In the genomic region with DNA sequence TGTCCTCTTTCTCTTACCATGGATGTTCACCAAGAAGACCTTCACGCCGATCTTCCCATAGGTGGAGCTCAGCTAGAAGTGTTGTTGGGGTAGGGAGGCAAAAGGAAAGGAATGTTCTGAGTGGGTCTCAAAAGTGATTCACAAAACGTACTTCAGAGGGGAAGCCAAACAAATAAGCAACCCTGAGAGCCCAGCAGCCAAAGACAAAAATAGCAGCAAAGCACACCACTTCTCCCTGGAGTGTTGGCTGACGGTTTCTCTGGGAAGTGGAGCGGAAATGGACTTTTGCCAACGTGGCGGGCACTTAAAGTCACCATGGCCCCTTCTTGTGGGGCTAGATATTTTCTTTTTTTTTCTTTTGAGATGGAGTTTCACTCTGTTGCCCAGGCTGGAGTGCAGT, we compare ENCODE assay signal across 10 cellular contexts. TPM values are rescaled to one million over a fixed set of nuclear protein-coding genes. Genes with fewer than 3 reads are reported as not detected.
DNase-seq lines count a peak whose midpoint lies in the region; ATAC-seq, FAIRE-seq and TF ChIP-seq lines count a peak whose summit lies in the region.
"Had no signal": no experiment of that assay in that cellular context is flagged by ENCODE, and none has a peak within 500 bp of the region (broad histone marks: within the 10 kb centered on the region; RNA-seq: fewer than 3 reads in every experiment).

No MANE protein-coding gene starts in this region.

- H3K36me3 ChIP-seq in astrocyte (ENCODE audit: insufficient read depth, low read length) (no peaks in the 10 kb centered on the region), testis (ENCODE audit: low read depth, missing control alignments) (no peaks in the 10 kb centered on the region), hepatocyte (replicated peaks; ENCODE audit: insufficient read depth, low read depth) (no peaks in the 10 kb centered on the region)

- H4K20me1 ChIP-seq in astrocyte (ENCODE audit: insufficient read depth, low read length) = no peaks in the 10 kb centered on the region
- H4K20me1 ChIP-seq in hepatocyte (ENCODE audit: insufficient read depth, poor library complexity, severe bottlenecking) = no peaks in the 10 kb centered on the region

- no peaks in the 10 kb centered on the region for H3K9me3 Mint-ChIP-seq in astrocyte (ENCODE audit: unreplicated experiment)
- H3K9me3 Mint-ChIP-seq: memory B cell had no signal

- no peak for ATAC-seq in HG03460 (IDR thresholded peaks at IDR 0.05; ENCODE audit: unreplicated experiment)

- TF ChIP-seq CTCF in astrocyte (IDR thresholded peaks at IDR 0.05; ENCODE audit: insufficient read depth, low read depth, low read length) (no peak), testis (IDR thresholded peaks at IDR 0.05) (no peak), hepatocyte (IDR thresholded peaks at IDR 0.05; ENCODE audit: poor library complexity) (no peak)

- H3K4me1 Mint-ChIP-seq in astrocyte (ENCODE audit: low read depth, unreplicated experiment) = peaks cover 6% of the 10 kb centered on the region

- H3K9me2 ChIP-seq in hepatocyte (replicated peaks; ENCODE audit: insufficient read depth) = no peaks in the 10 kb centered on the region

- H3K27me3 ChIP-seq in astrocyte (ENCODE audit: insufficient read depth, low read length) = no peaks in the 10 kb centered on the region
- H3K27me3 ChIP-seq in testis = no peaks in the 10 kb centered on the region
- H3K27me3 ChIP-seq in hepatocyte = no peaks in the 10 kb centered on the region

- H2AFZ ChIP-seq in astrocyte (ENCODE audit: low read depth, low read length) (no peak overlapping the region), hepatocyte (no peak overlapping the region)

- peak overlapping the region; percentile 45 for H3K4me2 ChIP-seq in astrocyte (ENCODE audit: low read length)
- H3K4me2 ChIP-seq in hepatocyte = no peak overlapping the region

- intact Hi-C loops in testis (cut with DNase I; ENCODE audit: low total_unique reads) = no loop called here

- H3K4me1 ChIP-seq in astrocyte (ENCODE audit: insufficient read depth, low read length) = peaks cover 15% of the 10 kb centered on the region
- peaks cover 10% of the 10 kb centered on the region for H3K4me1 ChIP-seq in testis
- H3K4me1 ChIP-seq in hepatocyte (ENCODE audit: insufficient read depth) = no peaks in the 10 kb centered on the region

- H3K27ac Mint-ChIP-seq in astrocyte (ENCODE audit: unreplicated experiment) = no peak overlapping the region
- H3K27ac Mint-ChIP-seq: memory B cell had no signal

- WGBS in testis, 2 donors = 47 to 57% methylated on average over 7 of the region's 7 CpGs
- WGBS in hepatocyte (ENCODE audit: low lambda C conversion rate, missing lambda C conversion rate) = 75% methylated on average over 7 of the region's 7 CpGs

- H3K4me3 ChIP-seq in astrocyte (ENCODE audit: insufficient read depth, low read depth, low read length) = no peak overlapping the region
- no peak overlapping the region for H3K4me3 ChIP-seq in testis
- H3K4me3 ChIP-seq in hepatocyte = no peak overlapping the region

- H3K4me3 Mint-ChIP-seq in astrocyte (ENCODE audit: unreplicated experiment) = no peak overlapping the region
- H3K4me3 Mint-ChIP-seq: memory B cell had no signal

- H3K9me3 ChIP-seq in astrocyte (ENCODE audit: insufficient read depth, low read depth, low read length) = no peaks in the 10 kb centered on the region
- H3K9me3 ChIP-seq in testis = no peaks in the 10 kb centered on the region
- no peaks in the 10 kb centered on the region for H3K9me3 ChIP-seq in hepatocyte (ENCODE audit: low read depth)

- no peak for TF ChIP-seq POLR2A in testis (IDR thresholded peaks at IDR 0.05)

- H3K79me2 ChIP-seq in astrocyte (ENCODE audit: insufficient read depth, low read length) = no peaks in the 10 kb centered on the region
- H3K79me2 ChIP-seq in hepatocyte = no peaks in the 10 kb centered on the region

- H3K9ac ChIP-seq in astrocyte (ENCODE audit: low read length) = no peak overlapping the region

- H3K27ac ChIP-seq in astrocyte (ENCODE audit: low read depth, low read length) = no peak overlapping the region
- no peak overlapping the region for H3K27ac ChIP-seq in testis
- no peak overlapping the region for H3K27ac ChIP-seq in hepatocyte

- no peak for FAIRE-seq in astrocyte (lab: Jason Lieb, UNC)

- DNase-seq in NCI-H128 (lab: John Stamatoyannopoulos, UW; ENCODE audit: unreplicated experiment) (peak; percentile 74), astrocyte (ENCODE audit: low read depth) (peak; percentile 57), hypothalamus (lab: John Stamatoyannopoulos, UW) (peak in 28 of 51 donors; percentile 7 to 56 (median 30)), testis (peak; percentile 43), hepatocyte (ENCODE audit: low spot score) (no peak), glomerular visceral epithelial cell (ENCODE audit: extremely low spot score) (no peak)
- DNase-seq: activated naive CD4-positive, alpha-beta T cell treated with anti-CD3 and anti-CD28 coated beads, Interleukin-2, amount 50 U/mL, for 16 hours; PC-3 had no signal

- H3K27me3 Mint-ChIP-seq in astrocyte (ENCODE audit: low read depth, unreplicated experiment) = peaks cover 9% of the 10 kb centered on the region

- no peaks in the 10 kb centered on the region for H3K36me3 Mint-ChIP-seq in astrocyte (ENCODE audit: low read depth, unreplicated experiment)
- H3K36me3 Mint-ChIP-seq: memory B cell had no signal

RNA-seq across cellular contexts. Expression of gene SLC26A9, which starts 23.1 kb away (rescaled TPM):
- total RNA-seq in astrocyte = not detected in 2 replicates
- under 1 TPM; 0.24 to 0.43 TPM for total RNA-seq in testis
- polyA plus RNA-seq in testis (ENCODE audit: insufficient read depth, low read depth, low replicate concordance) = 0.26 TPM
- 0.13 and 0.44 TPM in 2 replicates for total RNA-seq in hepatocyte
- 0.63 and 2.4 TPM in 2 replicates for polyA plus RNA-seq in hepatocyte
- total RNA-seq: PC-3 had no signal

Comparison
In these comparisons a context has a peak if more than half of its experiments do, and no peak if none do; other contexts are left out.
1. DNase-seq: peak in NCI-H128 (single experiment), astrocyte (single experiment), hypothalamus (28 of 51) and testis (single experiment); none in hepatocyte (single experiment) and glomerular visceral epithelial cell (single experiment).